ENCODE assay signal across 29 cellular contexts in the genomic region with DNA sequence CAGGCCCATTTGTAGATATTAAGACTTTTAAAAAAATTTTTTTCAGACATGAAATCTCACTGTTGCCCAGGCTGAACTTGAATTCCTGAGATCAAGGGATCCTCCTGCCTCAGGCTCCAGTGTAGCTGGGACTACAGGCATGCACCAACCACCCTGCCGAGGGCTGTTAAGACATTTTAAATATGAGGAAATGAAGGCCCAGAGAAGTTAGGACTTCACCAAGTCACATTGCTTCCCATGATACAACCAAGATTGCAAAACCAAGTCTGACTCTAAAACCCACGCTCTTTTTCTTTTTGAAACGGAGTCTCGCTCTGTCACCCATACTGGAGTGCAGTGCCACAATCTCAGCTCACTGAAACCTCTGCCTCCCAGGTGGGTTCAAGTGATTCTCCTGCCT. TPM values are rescaled to one million over a fixed set of nuclear protein-coding genes. Genes with fewer than 3 reads are reported as not detected.
DNase-seq lines count a peak whose midpoint lies in the region; ATAC-seq and TF ChIP-seq lines count a peak whose summit lies in the region.
"Had no signal": no experiment of that assay in that cellular context is flagged by ENCODE, and none has a peak within 500 bp of the region (broad histone marks: within the 10 kb centered on the region; RNA-seq: fewer than 3 reads in every experiment).

No MANE protein-coding gene starts in this region.

- H3K4me1 ChIP-seq in naive thymus-derived CD4-positive, alpha-beta T cell (ENCODE audit: control insufficient read depth in 2 of 2, insufficient read depth in 2 of 2, low read length in 2 of 2) = no peaks in the 10 kb centered on the region
- H3K4me1 ChIP-seq: breast epithelium had no signal

- H3K27ac Mint-ChIP-seq in naive thymus-derived CD4-positive, alpha-beta T cell = peak overlapping the region in 1 of 9 donors; percentile 26
- H3K27ac Mint-ChIP-seq in activated CD4-positive, alpha-beta memory T cell treated with anti-CD3 and anti-CD28 coated beads, Interleukin-2, amount 10 ng/mL, durations not matched to agents 7 days and 5 days = no peak overlapping the region
- H3K27ac Mint-ChIP-seq: activated CD4-positive, alpha-beta T cell treated with anti-CD3 and anti-CD28 coated beads, Interleukin-2, amount 10 ng/mL, durations not matched to agents 24 days and 14 days; activated naive CD4-positive, alpha-beta T cell treated with anti-CD3 and anti-CD28 coated beads, Interleukin-2, amount 50 U/mL, for 24 hours; CD4-positive, alpha-beta T cell; effector memory CD8-positive, alpha-beta T cell; HFFc6; natural killer cell had no signal

- H3K4me3 ChIP-seq in choroid plexus epithelial cell (ENCODE audit: low read depth, low read length) = no peak overlapping the region
- no peak overlapping the region for H3K4me3 ChIP-seq in naive thymus-derived CD4-positive, alpha-beta T cell (ENCODE audit: low read length)
- H3K4me3 ChIP-seq: breast epithelium, skin epidermis, upper lobe of left lung had no signal

- no peaks in the 10 kb centered on the region for H3K36me3 ChIP-seq in naive thymus-derived CD4-positive, alpha-beta T cell (ENCODE audit: control insufficient read depth in 2 of 3, insufficient read depth in 3 of 3, low read length in 3 of 3)
- H3K36me3 ChIP-seq: breast epithelium, upper lobe of left lung had no signal

- no peaks in the 10 kb centered on the region for H3K9me3 ChIP-seq in naive thymus-derived CD4-positive, alpha-beta T cell (ENCODE audit: control insufficient read depth in 2 of 3, low read length in 3 of 3)
- H3K9me3 ChIP-seq: breast epithelium, upper lobe of left lung had no signal

- POLR2A ChIA-PET in naive thymus-derived CD4-positive, alpha-beta T cell (lab: Charles Lee) = no interaction called here
- POLR2A ChIA-PET in activated CD4-positive, alpha-beta memory T cell treated with anti-CD3 and anti-CD28 coated beads, Interleukin-2, amount 10 ng/mL, durations not matched to agents 7 days and 5 days (lab: Charles Lee) = interaction anchor here (1.4 kb wide), 1 partner anchor 27 kb away, joined by 3 read pairs; no protein-coding TSS in a partner anchor

- H3K36me3 Mint-ChIP-seq in naive thymus-derived CD4-positive, alpha-beta T cell = peaks cover 0 to 6% (median 0%) of the 10 kb centered on the region in 5 donors
- H3K36me3 Mint-ChIP-seq in activated CD4-positive, alpha-beta memory T cell treated with anti-CD3 and anti-CD28 coated beads, Interleukin-2, amount 10 ng/mL, durations not matched to agents 7 days and 5 days (ENCODE audit: low read depth) = peaks cover 12% of the 10 kb centered on the region
- H3K36me3 Mint-ChIP-seq: natural killer cell had no signal

- CTCF ChIA-PET in naive thymus-derived CD4-positive, alpha-beta T cell (lab: Charles Lee) = no interaction called here
- CTCF ChIA-PET in activated CD4-positive, alpha-beta memory T cell treated with anti-CD3 and anti-CD28 coated beads, Interleukin-2, amount 10 ng/mL, durations not matched to agents 7 days and 5 days (lab: Charles Lee) = no interaction called here

- peaks cover 0 to 13% (median 5%) of the 10 kb centered on the region in 7 donors for H3K4me1 Mint-ChIP-seq in naive thymus-derived CD4-positive, alpha-beta T cell
- H3K4me1 Mint-ChIP-seq in activated CD4-positive, alpha-beta memory T cell treated with anti-CD3 and anti-CD28 coated beads, Interleukin-2, amount 10 ng/mL, durations not matched to agents 7 days and 5 days = peaks cover 1% of the 10 kb centered on the region

- no peak overlapping the region for H3K27ac ChIP-seq in naive thymus-derived CD4-positive, alpha-beta T cell (ENCODE audit: low read depth, low read length)
- H3K27ac ChIP-seq: breast epithelium, skin epidermis, upper lobe of left lung had no signal

- H3K4me3 Mint-ChIP-seq in naive thymus-derived CD4-positive, alpha-beta T cell = no peak overlapping the region
- H3K4me3 Mint-ChIP-seq in activated CD4-positive, alpha-beta memory T cell treated with anti-CD3 and anti-CD28 coated beads, Interleukin-2, amount 10 ng/mL, durations not matched to agents 7 days and 5 days = no peak overlapping the region
- H3K4me3 Mint-ChIP-seq: activated CD4-positive, alpha-beta T cell treated with anti-CD3 and anti-CD28 coated beads, Interleukin-2, amount 10 ng/mL, durations not matched to agents 24 days and 14 days; activated naive CD4-positive, alpha-beta T cell treated with anti-CD3 and anti-CD28 coated beads, Interleukin-2, amount 50 U/mL, for 24 hours; CD4-positive, alpha-beta T cell; effector memory CD8-positive, alpha-beta T cell; HFFc6; natural killer cell had no signal

- no peak for TF ChIP-seq CTCF in choroid plexus epithelial cell (conservative IDR thresholded peaks at IDR 0.05; ENCODE audit: low read depth, low read length)

- intact Hi-C loops in naive thymus-derived CD4-positive, alpha-beta T cell (cut with micrococcal nuclease) = no loop called here

- DNase-seq in EH (ENCODE audit: low read depth) (peak; percentile 62), NOMO-1 treated with dmso at 0.1 percent for 144 hours (lab: John Stamatoyannopoulos, UW; ENCODE audit: unreplicated experiment) (peak; percentile 40), choroid plexus epithelial cell (ENCODE audit: low read depth) (peak; percentile 46), hippocampal formation (lab: John Stamatoyannopoulos, UW) (no peak)
- DNase-seq in naive thymus-derived CD4-positive, alpha-beta T cell = no peak
- DNase-seq in activated CD4-positive, alpha-beta memory T cell treated with anti-CD3 and anti-CD28 coated beads, Interleukin-2, amount 10 ng/mL, durations not matched to agents 7 days and 5 days = no peak
- DNase-seq: activated CD4-positive, alpha-beta T cell treated with anti-CD3 and anti-CD28 coated beads, Interleukin-2, amount 10 ng/mL, durations not matched to agents 24 days and 14 days; anterior cingulate cortex; CD4-positive, alpha-beta T cell; effector memory CD8-positive, alpha-beta T cell; erythroblast; HFFc6; KG1; left ventricle myocardium superior; MM.1S; natural killer cell; NCI-H146; NCI-H226; NCI-H69; retina; SHP77 treated with DMSO at 0.1 percent for 48 hours; stimulated activated naive CD4-positive, alpha-beta T cell; T1000 had no signal

- H3K27me3 ChIP-seq in naive thymus-derived CD4-positive, alpha-beta T cell (ENCODE audit: control insufficient read depth in 2 of 2, insufficient read depth in 2 of 2, low read length in 2 of 2) = no peaks in the 10 kb centered on the region
- H3K27me3 ChIP-seq: breast epithelium, upper lobe of left lung had no signal

- ATAC-seq in naive thymus-derived CD4-positive, alpha-beta T cell = peak; percentile 57
- ATAC-seq in HG02970 (IDR thresholded peaks at IDR 0.05; ENCODE audit: low FRiP score, unreplicated experiment) (no peak), GM21381 (IDR thresholded peaks at IDR 0.05; ENCODE audit: unreplicated experiment) (no peak)
- ATAC-seq: effector memory CD8-positive, alpha-beta T cell; left ventricle myocardium superior; natural killer cell had no signal

- no peaks in the 10 kb centered on the region for H3K27me3 Mint-ChIP-seq in naive thymus-derived CD4-positive, alpha-beta T cell
- H3K27me3 Mint-ChIP-seq in activated CD4-positive, alpha-beta memory T cell treated with anti-CD3 and anti-CD28 coated beads, Interleukin-2, amount 10 ng/mL, durations not matched to agents 7 days and 5 days = no peaks in the 10 kb centered on the region
- H3K27me3 Mint-ChIP-seq: activated CD4-positive, alpha-beta T cell treated with anti-CD3 and anti-CD28 coated beads, Interleukin-2, amount 10 ng/mL, durations not matched to agents 24 days and 14 days; activated naive CD4-positive, alpha-beta T cell treated with anti-CD3 and anti-CD28 coated beads, Interleukin-2, amount 50 U/mL, for 24 hours; CD4-positive, alpha-beta T cell; effector memory CD8-positive, alpha-beta T cell had no signal

- H3K9me3 Mint-ChIP-seq in naive thymus-derived CD4-positive, alpha-beta T cell = no peaks in the 10 kb centered on the region
- H3K9me3 Mint-ChIP-seq in activated CD4-positive, alpha-beta memory T cell treated with anti-CD3 and anti-CD28 coated beads, Interleukin-2, amount 10 ng/mL, durations not matched to agents 7 days and 5 days = no peaks in the 10 kb centered on the region
- H3K9me3 Mint-ChIP-seq: activated CD4-positive, alpha-beta T cell treated with anti-CD3 and anti-CD28 coated beads, Interleukin-2, amount 10 ng/mL, durations not matched to agents 24 days and 14 days; activated naive CD4-positive, alpha-beta T cell treated with anti-CD3 and anti-CD28 coated beads, Interleukin-2, amount 50 U/mL, for 24 hours; CD4-positive, alpha-beta T cell; effector memory CD8-positive, alpha-beta T cell; HFFc6; natural killer cell had no signal

RNA-seq across cellular contexts. Expression of gene PTPN9, which starts 28.0 kb away (rescaled TPM):
- total RNA-seq in naive thymus-derived CD4-positive, alpha-beta T cell = 10 to 100 TPM; 11.2 to 35.6 (median 15.7) TPM
- 10 to 100 TPM; 14.3 to 20.7 TPM for polyA plus RNA-seq in naive thymus-derived CD4-positive, alpha-beta T cell
- 10 to 100 TPM; 41.4 to 41.6 TPM for total RNA-seq in activated CD4-positive, alpha-beta memory T cell treated with anti-CD3 and anti-CD28 coated beads, Interleukin-2, amount 10 ng/mL, durations not matched to agents 7 days and 5 days

Comparison
In these comparisons a context has a peak if more than half of its experiments do, and no peak if none do; other contexts are left out.
1. DNase-seq: peak in EH (single experiment), NOMO-1 treated with dmso at 0.1 percent for 144 hours (single experiment) and choroid plexus epithelial cell (single experiment); none in naive thymus-derived CD4-positive, alpha-beta T cell (0 of 9), activated CD4-positive, alpha-beta memory T cell treated with anti-CD3 and anti-CD28 coated beads, Interleukin-2, amount 10 ng/mL, durations not matched to agents 7 days and 5 days (single experiment) and hippocampal formation (0 of 2).